10 cellular contexts compared by ENCODE assay signal in genomic region chr22:25061605-25062377, GRCh38.
DNase-seq lines count a peak whose midpoint lies in the region; ATAC-seq and TF ChIP-seq lines count a peak whose summit lies in the region.
"Had no signal": no experiment of that assay in that cellular context is flagged by ENCODE, and none has a peak within 500 bp of the region (broad histone marks: within the 10 kb centered on the region; RNA-seq: fewer than 3 reads in every experiment).

No MANE protein-coding gene starts in this region.

- H3K36me3 ChIP-seq in CD4-positive, CD25-positive, alpha-beta regulatory T cell (ENCODE audit: control insufficient read depth, insufficient read depth, low read length): no peaks in the 10 kb centered on the region
- H3K36me3 ChIP-seq in HEK293 (ENCODE audit: control insufficient read depth in 2 of 2, insufficient read depth in 1 of 2, low read length in 2 of 2) (no peaks in the 10 kb centered on the region; a peak in 1 of 3 replicates), ascending aorta (no peaks in the 10 kb centered on the region), mesodermal cell (ENCODE audit: control insufficient read depth, insufficient read depth, low read length) (peaks cover 13% of the 10 kb centered on the region)

- CTCF ChIA-PET in HEK293 (lab: Yijun Ruan, JAX): interaction anchor here (0.6 to 15.6 kb wide), 2 partner anchors 123 to 739 kb away, joined by 3 to 300 read pairs; no protein-coding TSS in a partner anchor

- peaks cover 38% of the 10 kb centered on the region for H3K4me1 ChIP-seq in CD4-positive, CD25-positive, alpha-beta regulatory T cell (ENCODE audit: control insufficient read depth, insufficient read depth, low read length, poor library complexity, severe bottlenecking)
- no peaks in the 10 kb centered on the region for H3K4me1 ChIP-seq in HEK293 (ENCODE audit: control insufficient read depth, insufficient read depth, low read length)
- peaks cover 0 to 16% of the 10 kb centered on the region in 2 donors for H3K4me1 ChIP-seq in ascending aorta
- H3K4me1 ChIP-seq in mesodermal cell (ENCODE audit: control insufficient read depth, insufficient read depth, low read length, poor library complexity, severe bottlenecking): peaks cover 15% of the 10 kb centered on the region

- TF ChIP-seq CTCF in HEK293 (tag by site-specific recombination; IDR thresholded peaks at IDR 0.05) (no peak), ascending aorta (IDR thresholded peaks at IDR 0.05) (no peak)

- no peaks in the 10 kb centered on the region for H3K36me3 Mint-ChIP-seq in CD4-positive, CD25-positive, alpha-beta regulatory T cell
- H3K36me3 Mint-ChIP-seq in stimulated activated memory B cell treated with anti-CD40 and anti-IgM and Interleukin-4, amounts not matched to agents 10 μg/mL and 1 μg/mL and 100 μg/mL, for 72 hours: no peaks in the 10 kb centered on the region

- no peaks in the 10 kb centered on the region for H3K27me3 ChIP-seq in CD4-positive, CD25-positive, alpha-beta regulatory T cell (ENCODE audit: control insufficient read depth, insufficient read depth, low read length)
- H3K27me3 ChIP-seq in ascending aorta: no peaks in the 10 kb centered on the region

- peak overlapping the region; percentile 89 to 99 (median 93) for H3K27ac Mint-ChIP-seq in CD4-positive, CD25-positive, alpha-beta regulatory T cell
- H3K27ac Mint-ChIP-seq in stimulated activated memory B cell treated with anti-CD40 and anti-IgM and Interleukin-4, amounts not matched to agents 10 μg/mL and 1 μg/mL and 100 μg/mL, for 72 hours: no peak overlapping the region

- ATAC-seq in CD4-positive, CD25-positive, alpha-beta regulatory T cell (ENCODE audit: low read depth in 2 of 2): no peak
- ATAC-seq in HG03108 (IDR thresholded peaks at IDR 0.05; ENCODE audit: unreplicated experiment) (no peak), HG02759 (IDR thresholded peaks at IDR 0.05; ENCODE audit: unreplicated experiment) (no peak)
- no peak for ATAC-seq in stimulated activated memory B cell treated with anti-CD40 and anti-IgM and Interleukin-4, amounts not matched to agents 10 μg/mL and 1 μg/mL and 100 μg/mL, for 72 hours

- intact Hi-C loops in ascending aorta (cut with DNase I): no loop called here

- H3K27me3 Mint-ChIP-seq in CD4-positive, CD25-positive, alpha-beta regulatory T cell: peaks cover 4% of the 10 kb centered on the region
- peaks cover 45% of the 10 kb centered on the region for H3K27me3 Mint-ChIP-seq in stimulated activated memory B cell treated with anti-CD40 and anti-IgM and Interleukin-4, amounts not matched to agents 10 μg/mL and 1 μg/mL and 100 μg/mL, for 72 hours

- H3K27ac ChIP-seq in CD4-positive, CD25-positive, alpha-beta regulatory T cell (ENCODE audit: insufficient read depth, low read length, poor library complexity, severe bottlenecking): no peak overlapping the region
- H3K27ac ChIP-seq in HEK293 (ENCODE audit: extremely low read depth, low read depth, low read length) (no peak overlapping the region), ascending aorta (peak overlapping the region; percentile 41 to 50), mesodermal cell (ENCODE audit: low read depth, low read length, severe bottlenecking) (peak overlapping the region; percentile 59)

- H3K4me3 ChIP-seq in CD4-positive, CD25-positive, alpha-beta regulatory T cell (ENCODE audit: low read depth, low read length): no peak overlapping the region
- H3K4me3 ChIP-seq in HEK293 (ENCODE audit: low read depth, low read length): no peak overlapping the region
- H3K4me3 ChIP-seq in ascending aorta: no peak overlapping the region
- no peak overlapping the region for H3K4me3 ChIP-seq in mesodermal cell (ENCODE audit: extremely low read depth, insufficient read depth, low read length, poor library complexity, severe bottlenecking)

- POLR2A ChIA-PET in HEK293 (lab: Yijun Ruan, JAX): no interaction called here

- H3K4me3 Mint-ChIP-seq in CD4-positive, CD25-positive, alpha-beta regulatory T cell: peak overlapping the region; percentile 69 to 87 (median 76)
- no peak overlapping the region for H3K4me3 Mint-ChIP-seq in stimulated activated memory B cell treated with anti-CD40 and anti-IgM and Interleukin-4, amounts not matched to agents 10 μg/mL and 1 μg/mL and 100 μg/mL, for 72 hours

- 89 to 91% methylated on average over 7 to 8 of the region's 8 CpGs for WGBS in mesodermal cell (ENCODE audit: insufficient coverage in 2 of 2), 2 experiments

- H3K9me3 ChIP-seq in CD4-positive, CD25-positive, alpha-beta regulatory T cell (ENCODE audit: control insufficient read depth in 2 of 2, low read length in 2 of 2): no peaks in the 10 kb centered on the region
- H3K9me3 ChIP-seq in HEK293 (ENCODE audit: control insufficient read depth, insufficient read depth, low read depth, low read length) (no peaks in the 10 kb centered on the region), ascending aorta (no peaks in the 10 kb centered on the region), mesodermal cell (ENCODE audit: control insufficient read depth, low read length) (no peaks in the 10 kb centered on the region)

- H3K4me1 Mint-ChIP-seq in CD4-positive, CD25-positive, alpha-beta regulatory T cell: peaks cover 17 to 50% (median 36%) of the 10 kb centered on the region in 4 donors
- H3K4me1 Mint-ChIP-seq in stimulated activated memory B cell treated with anti-CD40 and anti-IgM and Interleukin-4, amounts not matched to agents 10 μg/mL and 1 μg/mL and 100 μg/mL, for 72 hours: no peaks in the 10 kb centered on the region

- H3K9me3 Mint-ChIP-seq in CD4-positive, CD25-positive, alpha-beta regulatory T cell: no peaks in the 10 kb centered on the region
- no peaks in the 10 kb centered on the region for H3K9me3 Mint-ChIP-seq in stimulated activated memory B cell treated with anti-CD40 and anti-IgM and Interleukin-4, amounts not matched to agents 10 μg/mL and 1 μg/mL and 100 μg/mL, for 72 hours

- DNase-seq in CD4-positive, CD25-positive, alpha-beta regulatory T cell: no peak
- DNase-seq in ascending aorta (ENCODE audit: low spot score in 2 of 2) (no peak), HT-29 (ENCODE audit: low spot score) (no peak)
- DNase-seq: NCI-H1436, NCI-H524 had no signal

TF ChIP-seq in HEK293, 187 proteins besides CTCF, POLR2A, EP300 and RAD21 (continues in another document):
- no peak for TF ChIP-seq ZNF10 (tag by site-specific recombination; IDR thresholded peaks at IDR 0.05)
- 0 out of 2 replicates have a peak, but pooled peaks have one; percentile 43 for TF ChIP-seq EGR2 (tag by site-specific recombination; IDR thresholded peaks at IDR 0.05; ENCODE audit: low read depth)
- no peak for TF ChIP-seq ZNF596 (tag by site-specific recombination; IDR thresholded peaks at IDR 0.05)
- TF ChIP-seq ZNF248 (tag by site-specific recombination; IDR thresholded peaks at IDR 0.05): no peak
- TF ChIP-seq ZNF274 (IDR thresholded peaks at IDR 0.05; ENCODE audit: low read length): no peak
- TF ChIP-seq ZNF274 (tag by site-specific recombination; IDR thresholded peaks at IDR 0.05; ENCODE audit: borderline replicate concordance): no peak
- TF ChIP-seq HOXA7 (CRISPR knock-in tag; IDR thresholded peaks at IDR 0.05; ENCODE audit: borderline replicate concordance): no peak
- no peak for TF ChIP-seq GLI4 (tag by site-specific recombination; IDR thresholded peaks at IDR 0.05)
- no peak for TF ChIP-seq ZSCAN23 (tag by site-specific recombination; IDR thresholded peaks at IDR 0.05)
- TF ChIP-seq ZSCAN4 (tag by site-specific recombination; IDR thresholded peaks at IDR 0.05): no peak
- no peak for TF ChIP-seq KLF17 (tag by site-specific recombination; IDR thresholded peaks at IDR 0.05)
- TF ChIP-seq, protein P1, sequence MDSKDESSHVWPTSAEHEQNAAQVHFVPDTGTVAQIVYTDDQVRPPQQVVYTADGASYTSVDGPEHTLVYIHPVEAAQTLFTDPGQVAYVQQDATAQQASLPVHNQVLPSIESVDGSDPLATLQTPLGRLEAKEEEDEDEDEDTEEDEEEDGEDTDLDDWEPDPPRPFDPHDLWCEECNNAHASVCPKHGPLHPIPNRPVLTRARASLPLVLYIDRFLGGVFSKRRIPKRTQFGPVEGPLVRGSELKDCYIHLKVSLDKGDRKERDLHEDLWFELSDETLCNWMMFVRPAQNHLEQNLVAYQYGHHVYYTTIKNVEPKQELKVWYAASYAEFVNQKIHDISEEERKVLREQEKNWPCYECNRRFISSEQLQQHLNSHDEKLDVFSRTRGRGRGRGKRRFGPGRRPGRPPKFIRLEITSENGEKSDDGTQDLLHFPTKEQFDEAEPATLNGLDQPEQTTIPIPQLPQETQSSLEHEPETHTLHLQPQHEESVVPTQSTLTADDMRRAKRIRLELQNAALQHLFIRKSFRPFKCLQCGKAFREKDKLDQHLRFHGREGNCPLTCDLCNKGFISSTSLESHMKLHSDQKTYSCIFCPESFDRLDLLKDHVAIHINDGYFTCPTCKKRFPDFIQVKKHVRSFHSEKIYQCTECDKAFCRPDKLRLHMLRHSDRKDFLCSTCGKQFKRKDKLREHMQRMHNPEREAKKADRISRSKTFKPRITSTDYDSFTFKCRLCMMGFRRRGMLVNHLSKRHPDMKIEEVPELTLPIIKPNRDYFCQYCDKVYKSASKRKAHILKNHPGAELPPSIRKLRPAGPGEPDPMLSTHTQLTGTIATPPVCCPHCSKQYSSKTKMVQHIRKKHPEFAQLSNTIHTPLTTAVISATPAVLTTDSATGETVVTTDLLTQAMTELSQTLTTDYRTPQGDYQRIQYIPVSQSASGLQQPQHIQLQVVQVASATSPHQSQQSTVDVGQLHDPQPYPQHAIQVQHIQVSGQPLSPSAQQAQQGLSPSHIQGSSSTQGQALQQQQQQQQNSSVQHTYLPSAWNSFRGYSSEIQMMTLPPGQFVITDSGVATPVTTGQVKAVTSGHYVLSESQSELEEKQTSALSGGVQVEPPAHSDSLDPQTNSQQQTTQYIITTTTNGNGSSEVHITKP (tag by site-specific recombination; IDR thresholded peaks at IDR 0.05): peak; percentile 73

Comparison
In these comparisons a context has a peak if more than half of its experiments do, and no peak if none do; other contexts are left out.
1. H3K27ac ChIP-seq: peak in ascending aorta (2 of 2) and mesodermal cell (single experiment); none in CD4-positive, CD25-positive, alpha-beta regulatory T cell (single experiment) and HEK293 (single experiment).